In the genomic region with DNA sequence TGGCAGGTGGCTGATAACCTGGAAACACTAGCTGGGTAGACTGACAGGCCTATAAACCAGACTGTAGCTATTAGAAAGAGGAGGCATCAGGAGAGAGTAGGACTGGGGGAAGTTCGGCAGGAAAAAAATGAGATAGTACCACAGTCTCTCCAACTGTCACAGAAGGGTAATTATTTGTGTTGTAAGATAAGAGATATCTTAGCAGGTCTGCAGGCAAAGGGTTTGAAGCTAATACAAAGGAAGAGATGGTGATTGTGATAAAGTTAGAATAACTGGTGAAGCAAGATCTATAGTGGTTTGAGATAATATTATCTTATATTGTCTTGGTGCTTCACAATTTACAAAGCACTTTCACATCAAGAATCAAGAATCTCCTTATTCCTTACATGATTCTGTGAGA, we compare ENCODE assay signal across 23 cellular contexts. TPM values are rescaled to one million over a fixed set of nuclear protein-coding genes. Genes with fewer than 3 reads are reported as not detected.
"Had no signal": no experiment of that assay in that cellular context is flagged by ENCODE, and none has a peak within 500 bp of the region (broad histone marks: within the 10 kb centered on the region; RNA-seq: fewer than 3 reads in every experiment).

No MANE protein-coding gene starts in this region.

- H3K27ac Mint-ChIP-seq: activated CD4-positive, alpha-beta memory T cell treated with anti-CD3 and anti-CD28 coated beads for 36 hours; activated CD4-positive, alpha-beta T cell treated with anti-CD3 and anti-CD28 coated beads for 36 hours; activated naive CD8-positive, alpha-beta T cell had no signal

- H3K4me1 ChIP-seq: colonic mucosa, left lung, parathyroid adenoma, upper lobe of right lung had no signal

- H3K27ac ChIP-seq: colonic mucosa, esophagus muscularis mucosa, left lung, neutrophil, parathyroid adenoma, sigmoid colon, thoracic aorta, upper lobe of right lung had no signal

- H3K27me3 Mint-ChIP-seq: activated CD4-positive, alpha-beta memory T cell treated with anti-CD3 and anti-CD28 coated beads for 36 hours; activated CD4-positive, alpha-beta T cell treated with anti-CD3 and anti-CD28 coated beads for 36 hours; activated naive CD8-positive, alpha-beta T cell; naive thymus-derived CD4-positive, alpha-beta T cell had no signal

- ATAC-seq: activated CD4-positive, alpha-beta T cell treated with anti-CD3 and anti-CD28 coated beads for 36 hours; left lung; mucosa of descending colon; naive thymus-derived CD4-positive, alpha-beta T cell; upper lobe of right lung had no signal

- H3K9me3 ChIP-seq: colonic mucosa, esophagus muscularis mucosa, left lung, mucosa of descending colon, neutrophil, sigmoid colon, thoracic aorta, upper lobe of right lung had no signal

- DNase-seq: activated CD4-positive, alpha-beta memory T cell treated with anti-CD3 and anti-CD28 coated beads for 36 hours; activated CD4-positive, alpha-beta T cell treated with anti-CD3 and anti-CD28 coated beads for 36 hours; activated gamma-delta T cell; activated T-cell treated with anti-CD3 and anti-CD28 coated beads, Interleukin-2, amount 50 U/mL, for 48 hours; amniotic stem cell; caudate nucleus; colonic mucosa; glutamatergic neuron; hypothalamus; kidney; left lung; mammary epithelial cell; mucosa of descending colon; naive thymus-derived CD4-positive, alpha-beta T cell; sigmoid colon; stimulated activated CD4-positive, alpha-beta T cell treated with anti-CD3 and anti-CD28 coated beads, Interleukin-12 subunit alpha, Interleukin-12 subunit beta, amount 100 ng/mL, for 4 hours; stimulated activated CD4-positive, alpha-beta T cell treated with anti-CD3 and anti-CD28 coated beads, Interleukin-2, amount 100 ng/mL, for 24 hours; upper lobe of right lung had no signal

- H3K27me3 ChIP-seq: colonic mucosa, esophagus muscularis mucosa, left lung, neutrophil, sigmoid colon, upper lobe of right lung had no signal

- H3K4me3 Mint-ChIP-seq: activated CD4-positive, alpha-beta memory T cell treated with anti-CD3 and anti-CD28 coated beads for 36 hours; activated CD4-positive, alpha-beta T cell treated with anti-CD3 and anti-CD28 coated beads for 36 hours; activated naive CD8-positive, alpha-beta T cell; naive thymus-derived CD4-positive, alpha-beta T cell had no signal

- H3K9me3 Mint-ChIP-seq: activated CD4-positive, alpha-beta memory T cell treated with anti-CD3 and anti-CD28 coated beads for 36 hours had no signal

- H3K36me3 ChIP-seq: colonic mucosa, left lung, neutrophil, thoracic aorta, upper lobe of right lung had no signal

- H3K4me3 ChIP-seq: colonic mucosa, esophagus muscularis mucosa, left lung, mucosa of descending colon, sigmoid colon, thoracic aorta, upper lobe of right lung had no signal

RNA-seq across cellular contexts. Expression of a gene that starts 49.8 kb away (rescaled TPM):
- total RNA-seq: activated CD4-positive, alpha-beta memory T cell treated with anti-CD3 and anti-CD28 coated beads for 36 hours; activated CD4-positive, alpha-beta T cell treated with anti-CD3 and anti-CD28 coated beads for 36 hours; kidney; mammary epithelial cell; naive thymus-derived CD4-positive, alpha-beta T cell; sigmoid colon; thoracic aorta; upper lobe of right lung had no signal
- polyA plus RNA-seq: mammary epithelial cell; naive thymus-derived CD4-positive, alpha-beta T cell had no signal
